Comparison of ENCODE assay signal across 11 cellular contexts in the genomic region with DNA sequence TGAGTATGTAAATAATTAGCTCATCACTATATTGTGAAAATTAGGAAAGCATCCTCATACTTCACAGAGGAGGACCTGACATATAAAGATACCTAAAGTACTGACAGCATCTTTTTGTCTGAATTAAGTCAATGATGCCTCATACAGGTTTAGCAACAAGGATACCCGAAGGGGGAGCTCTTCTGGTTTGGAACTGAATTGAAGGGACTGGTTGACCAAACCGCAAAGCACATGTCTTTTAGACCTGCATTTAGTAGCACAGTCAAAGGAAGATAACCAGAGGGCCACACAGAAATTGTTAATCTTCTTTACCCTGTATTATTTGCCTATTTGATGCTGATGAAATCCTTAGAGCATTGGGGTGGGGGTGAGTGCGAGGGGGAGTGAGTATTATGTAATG. TPM values are rescaled to one million over a fixed set of nuclear protein-coding genes. Genes with fewer than 3 reads are reported as not detected.
DNase-seq lines count a peak whose midpoint lies in the region; FAIRE-seq and TF ChIP-seq lines count a peak whose summit lies in the region.
"Had no signal": no experiment of that assay in that cellular context is flagged by ENCODE, and none has a peak within 500 bp of the region (broad histone marks: within the 10 kb centered on the region; RNA-seq: fewer than 3 reads in every experiment).

No MANE protein-coding gene starts in this region.

- no peaks in the 10 kb centered on the region for H3K36me3 ChIP-seq in cardiac muscle cell
- H3K36me3 ChIP-seq in bronchial epithelial cell (ENCODE audit: control insufficient read depth, insufficient read depth, low read length): no peaks in the 10 kb centered on the region
- H3K36me3 ChIP-seq in uterus: no peaks in the 10 kb centered on the region
- H3K36me3 ChIP-seq: SJSA1 had no signal

- peaks cover 10% of the 10 kb centered on the region for H3K27me3 ChIP-seq in cardiac muscle cell
- H3K27me3 ChIP-seq in bronchial epithelial cell (ENCODE audit: control insufficient read depth, insufficient read depth, low read length): no peaks in the 10 kb centered on the region
- no peaks in the 10 kb centered on the region for H3K27me3 ChIP-seq in uterus

- H3K4me3 ChIP-seq in cardiac muscle cell (no peak overlapping the region), bronchial epithelial cell (ENCODE audit: low read depth, low read length) (no peak overlapping the region), uterus (no peak overlapping the region)
- H3K4me3 ChIP-seq: SJSA1 had no signal

- H3K27ac ChIP-seq in cardiac muscle cell: no peak overlapping the region
- peak overlapping the region; percentile 69 to 73 for H3K27ac ChIP-seq in uterus
- H3K27ac ChIP-seq: SJSA1 had no signal

- intact Hi-C loops in cardiac septum (cut with DNase I): no loop called here
- intact Hi-C loops in uterus (cut with DNase I; ENCODE audit: low total_unique reads): no loop called here

- no peak for TF ChIP-seq POLR2A in uterus (IDR thresholded peaks at IDR 0.05)

- peak; percentile 72 to 76 for DNase-seq in cardiac muscle cell (ENCODE audit: low read depth in 1 of 2, low spot score in 1 of 2)
- no peak for DNase-seq in cardiac septum (ENCODE audit: low spot score)
- DNase-seq in NCI-H1694 treated with DMSO at 0.1 percent for 48 hours (lab: John Stamatoyannopoulos, UW): peak; percentile 19
- DNase-seq in bronchial epithelial cell (ENCODE audit: low read depth): peak; percentile 18
- DNase-seq in uterus: peak in 1 of 2 donors; percentile 48
- DNase-seq in D341Med (ENCODE audit: low spot score): no peak
- DNase-seq in effector CD4-positive, alpha-beta T cell: no peak
- DNase-seq in activated CD8-positive, alpha-beta memory T cell treated with anti-CD3 and anti-CD28 coated beads for 24 hours: no peak
- DNase-seq: left cardiac atrium, substantia nigra had no signal

- H3K4me1 ChIP-seq in cardiac muscle cell (ENCODE audit: low read depth) (no peaks in the 10 kb centered on the region), uterus (peaks cover 3 to 12% of the 10 kb centered on the region in 2 donors)
- H3K4me1 ChIP-seq: SJSA1 had no signal

- TF ChIP-seq CTCF in cardiac muscle cell (IDR thresholded peaks at IDR 0.05; ENCODE audit: low read depth, low read length) (peak; percentile 58), bronchial epithelial cell (IDR thresholded peaks at IDR 0.05; ENCODE audit: insufficient read depth, low read length, severe bottlenecking) (peak; percentile 14), uterus (IDR thresholded peaks at IDR 0.05) (peak in 3 of 4 experiments; percentile 16 to 40 (median 34))

- H3K9me3 ChIP-seq in cardiac muscle cell (ENCODE audit: low read depth) (no peaks in the 10 kb centered on the region), uterus (no peaks in the 10 kb centered on the region)
- H3K9me3 ChIP-seq: SJSA1 had no signal

- no peak for FAIRE-seq in bronchial epithelial cell (lab: Jason Lieb, UNC)

RNA-seq across cellular contexts. Expression of a gene that starts 12.9 kb away (rescaled TPM):
- 5.0 and 5.2 TPM in 2 replicates for total RNA-seq in cardiac muscle cell
- 0.70 and 3.0 TPM in 2 replicates for polyA plus RNA-seq in cardiac muscle cell
- 2.3 TPM for total RNA-seq in cardiac septum
- not detected in 2 replicates for total RNA-seq in bronchial epithelial cell
- total RNA-seq in uterus: 100 to 1,000 TPM in 1 of 4 donors, 10 to 100 TPM in 3; 51.2 to 125 (median 53.6) TPM
- total RNA-seq: SJSA1 had no signal

Comparison
In these comparisons a context has a peak if more than half of its experiments do, and no peak if none do; other contexts are left out.
1. DNase-seq: peak in cardiac muscle cell (2 of 2), NCI-H1694 treated with DMSO at 0.1 percent for 48 hours (single experiment) and bronchial epithelial cell (single experiment); none in cardiac septum (single experiment), D341Med (single experiment), effector CD4-positive, alpha-beta T cell (single experiment) and activated CD8-positive, alpha-beta memory T cell treated with anti-CD3 and anti-CD28 coated beads for 24 hours (single experiment).
2. Peak in every context shown above with its lines, with median percentiles within 50 percentile points of each other: CTCF ChIP-seq.